14 cellular contexts compared by ENCODE assay signal in genomic region chr3:12229144-12229871, GRCh38. TPM values are rescaled to one million over a fixed set of nuclear protein-coding genes. Genes with fewer than 3 reads are reported as not detected.
A peak's percentile ranks its signal among the peaks of the same experiment; 100 is the strongest.
DNase-seq lines count a peak whose midpoint lies in the region; ATAC-seq, FAIRE-seq and TF ChIP-seq lines count a peak whose summit lies in the region.
"Had no signal": no experiment of that assay in that cellular context is flagged by ENCODE, and none has a peak within 500 bp of the region (broad histone marks: within the 10 kb centered on the region; RNA-seq: fewer than 3 reads in every experiment).

No MANE protein-coding gene starts in this region.

- peak; percentile 8 for DNase-seq in DMS153 treated with DMSO at 0.1 percent for 48 hours (lab: John Stamatoyannopoulos, UW; ENCODE audit: unreplicated experiment)
- DNase-seq in NCI-H69 (lab: John Stamatoyannopoulos, UW), result peak; percentile 87
- DNase-seq in cerebellum (ENCODE audit: low spot score), result peak; percentile 21
- no peak for DNase-seq in nephron progenitor cell
- no peak for DNase-seq in testis
- DNase-seq in WERI-Rb-1, result no peak
- no peak for DNase-seq in frontal cortex (ENCODE audit: low spot score in 2 of 2)
- DNase-seq: activated gamma-delta T cell; NCI-H1694; stimulated activated CD4-positive, alpha-beta T cell treated with anti-CD3 and anti-CD28 coated beads, Interleukin-1b, Interleukin-23, amount 100 ng/mL, for 48 hours; T-helper 9 cell had no signal

- H3K4me3 ChIP-seq in testis (no peak overlapping the region), WERI-Rb-1 (ENCODE audit: low read depth, low read length) (no peak overlapping the region)
- H3K4me3 ChIP-seq: BLaER1 had no signal

- intact Hi-C loops in testis (cut with DNase I; ENCODE audit: low total_unique reads), result no loop called here

- TF ChIP-seq POLR2A in testis (IDR thresholded peaks at IDR 0.05), result no peak

- no peaks in the 10 kb centered on the region for H3K9me3 ChIP-seq in testis
- H3K9me3 ChIP-seq in WERI-Rb-1 (ENCODE audit: severe bottlenecking), result no peaks in the 10 kb centered on the region
- H3K9me3 ChIP-seq: BLaER1 had no signal

- H3K27ac Mint-ChIP-seq in nephron progenitor cell, result peak overlapping the region; percentile 49

- H3K27me3 ChIP-seq in testis (no peaks in the 10 kb centered on the region), WERI-Rb-1 (ENCODE audit: insufficient read depth, low read depth, severe bottlenecking) (no peaks in the 10 kb centered on the region)
- H3K27me3 ChIP-seq: BLaER1 had no signal

- ATAC-seq in GM18907 (IDR thresholded peaks at IDR 0.05; ENCODE audit: unreplicated experiment), result no peak

- FAIRE-seq in frontal cortex (lab: Jason Lieb, UNC), result no peak
- FAIRE-seq: RCC 7860 had no signal

- peaks cover 13% of the 10 kb centered on the region for H3K27me3 Mint-ChIP-seq in nephron progenitor cell (ENCODE audit: low read depth, poor library complexity)

- no peaks in the 10 kb centered on the region for H3K4me1 Mint-ChIP-seq in nephron progenitor cell

- 86 to 87% methylated on average over 11 of the region's 11 CpGs for WGBS in testis, 2 donors

- H3K4me1 ChIP-seq in testis, result no peaks in the 10 kb centered on the region
- H3K4me1 ChIP-seq: BLaER1 had no signal

- TF ChIP-seq CTCF in nephron progenitor cell (IDR thresholded peaks at IDR 0.05) (no peak), testis (IDR thresholded peaks at IDR 0.05) (no peak), WERI-Rb-1 (IDR thresholded peaks at IDR 0.05; ENCODE audit: low read depth, low read length) (no peak)

- H3K36me3 ChIP-seq in testis (ENCODE audit: low read depth, missing control alignments) (no peaks in the 10 kb centered on the region), WERI-Rb-1 (no peaks in the 10 kb centered on the region)
- H3K36me3 ChIP-seq: BLaER1 had no signal

- H3K36me3 Mint-ChIP-seq in nephron progenitor cell (ENCODE audit: low read depth), result no peaks in the 10 kb centered on the region

- H3K27ac ChIP-seq in testis (no peak overlapping the region), WERI-Rb-1 (no peak overlapping the region)
- H3K27ac ChIP-seq: BLaER1 had no signal

- H3K4me3 Mint-ChIP-seq in nephron progenitor cell, result no peak overlapping the region

- no peaks in the 10 kb centered on the region for H3K9me3 Mint-ChIP-seq in nephron progenitor cell

RNA-seq across cellular contexts. Expression of gene PPARG, which starts 59.6 kb away (rescaled TPM):
- total RNA-seq in cerebellum, result 2.7 TPM
- total RNA-seq in testis, result 10 to 100 TPM; 17.6 to 18.7 TPM
- 12.1 TPM for polyA plus RNA-seq in testis (ENCODE audit: insufficient read depth, low read depth, low replicate concordance)
- total RNA-seq in frontal cortex, result 1.2 TPM

Comparison
In these comparisons a context has a peak if more than half of its experiments do, and no peak if none do; other contexts are left out.
1. DNase-seq: peak in DMS153 treated with DMSO at 0.1 percent for 48 hours (single experiment), NCI-H69 (single experiment) and cerebellum (single experiment); none in nephron progenitor cell (single experiment), testis (single experiment), WERI-Rb-1 (single experiment) and frontal cortex (0 of 2).